In the genomic region with DNA sequence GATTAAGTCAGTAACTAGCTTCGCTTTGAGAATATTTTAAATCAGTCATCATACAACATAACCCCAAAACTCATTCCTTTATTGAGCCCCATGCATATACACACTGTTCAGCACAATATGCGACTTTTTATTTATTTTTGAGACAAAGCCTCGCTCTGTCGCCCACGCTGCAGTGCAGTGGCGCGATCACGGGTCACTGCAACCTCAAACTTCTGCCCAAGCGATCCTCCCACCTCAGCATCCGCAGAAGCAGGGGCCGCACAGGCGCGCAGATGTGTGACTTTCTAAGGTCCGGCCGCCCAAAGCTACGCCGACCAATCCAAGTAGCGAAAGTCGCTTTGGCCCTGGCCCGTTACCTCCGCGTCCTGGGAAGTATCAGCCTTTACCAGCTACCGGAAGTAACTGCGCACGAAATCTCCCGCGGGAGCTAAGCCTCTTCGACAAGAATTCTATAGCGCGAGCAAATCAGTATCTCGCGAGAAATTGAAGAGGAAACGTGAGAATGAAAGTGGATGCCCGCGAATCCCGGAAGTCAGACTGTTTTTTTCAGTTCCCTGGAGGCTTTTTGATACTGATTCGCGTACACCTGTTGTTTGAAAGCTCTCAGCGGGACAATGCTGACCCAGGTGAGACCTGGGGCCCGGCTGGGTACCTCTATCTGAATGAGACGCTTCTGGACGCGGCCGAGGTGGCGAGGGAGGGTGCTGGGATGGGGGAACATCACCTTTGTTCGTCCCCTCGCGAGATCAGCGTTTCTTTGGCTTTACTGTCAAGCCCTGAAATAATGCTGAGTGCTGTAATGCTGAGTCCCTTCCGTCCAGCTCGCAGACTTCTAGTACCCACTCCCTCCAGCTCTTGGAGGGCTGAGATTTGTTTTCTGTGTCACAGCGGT, we compare ENCODE assay signal across 8 cellular contexts. TPM values are rescaled to one million over a fixed set of nuclear protein-coding genes. Genes with fewer than 3 reads are reported as not detected.
DNase-seq lines count a peak whose midpoint lies in the region; ATAC-seq and TF ChIP-seq lines count a peak whose summit lies in the region.

A gene (minus strand): TSS at position 404 of the 892 bp plus-strand sequence. CDS start 1,405 bp downstream, outside the sequence.
A gene (plus strand): TSS at position 549 of the 892 bp plus-strand sequence. CDS start 66 bp downstream, at position 615.

- no peak for TF ChIP-seq CTCF in PC-3 (conservative IDR thresholded peaks at IDR 0.05; ENCODE audit: low read depth, low read length)

- peak within 1 kb of the TSS; percentile 86 for H2AFZ ChIP-seq in PC-3 (ENCODE audit: low read length)

- H3K9me3 ChIP-seq in PC-3 (ENCODE audit: low read length), result no peaks in the 10 kb centered on the region

- peak within 1 kb of the TSS; percentile 91 for H3K27ac ChIP-seq in PC-3 (ENCODE audit: low read length)

- POLR2A ChIA-PET in PC-3 (lab: Charles Lee; ENCODE audit: unreplicated experiment), result interaction anchor here (0.5 to 1.1 kb wide), 4 partner anchors 82 to 219 kb away, joined by 3 to 8 read pairs (median 4); a partner anchor contains a TSS

- CTCF ChIA-PET in PC-3 (lab: Charles Lee), result interaction anchor here (0.7 kb wide), 1 partner anchor 39 kb away, joined by 3 read pairs; no protein-coding TSS in a partner anchor

- no peaks in the 10 kb centered on the region for H3K9me2 ChIP-seq in PC-3 (replicated peaks; ENCODE audit: low read length)

- H3K36me3 ChIP-seq in PC-3 (ENCODE audit: low read depth, low read length), result 0 out of 2 replicates have a peak, but pooled peaks cover 7% of the 10 kb centered on the region

- peaks cover 23% of the 10 kb centered on the region for H3K79me2 ChIP-seq in PC-3 (ENCODE audit: low read length)

- H3K4me1 ChIP-seq in PC-3 (ENCODE audit: insufficient read depth, low read length), result peaks cover 18% of the 10 kb centered on the region

- TSS peak; percentile 85 for BruUV-seq in PC-3 (replicated peaks; lab: Mats Ljungman, UMichigan)

- peak within 1 kb of the TSS; percentile 96 for H3K9ac ChIP-seq in PC-3 (ENCODE audit: low read length)

- no peaks in the 10 kb centered on the region for H4K20me1 ChIP-seq in PC-3 (ENCODE audit: low read length)

- peak within 1 kb of the TSS; percentile 91 for H3K4me2 ChIP-seq in PC-3 (ENCODE audit: low read length)

- H3F3A ChIP-seq in PC-3 (ENCODE audit: low read length, unreplicated experiment), result no peaks in the 10 kb centered on the region

- H3K4me3 ChIP-seq in Jurkat, Clone E6-1 (ENCODE audit: low read length), result peak within 1 kb of the TSS; percentile 89
- H3K4me3 ChIP-seq in PC-3 (ENCODE audit: low read length), result peak within 1 kb of the TSS; percentile 91

- intact Hi-C loops in PC-3 (cut with micrococcal nuclease), result loop anchor here (1.0 kb wide), 3 partner anchors 34 to 82 kb away; a partner anchor contains a TSS

- H3K27me3 ChIP-seq in PC-3 (ENCODE audit: low read length), result no peaks in the 10 kb centered on the region

- ATAC-seq in GM21717 (IDR thresholded peaks at IDR 0.05; ENCODE audit: unreplicated experiment) (peak; percentile 96), PC-3 (peak; percentile 91)

- DNase-seq in DMS53 (lab: John Stamatoyannopoulos, UW), result peak; percentile 97
- peak; percentile 95 for DNase-seq in Jurkat, Clone E6-1 (ENCODE audit: low read depth, low spot score)
- peak; percentile 98 for DNase-seq in PC-3
- peak; percentile 83 for DNase-seq in activated T-cell treated with anti-CD3 and anti-CD28 coated beads, Interleukin-2, amount 50 U/mL, for 1 hour
- DNase-seq in erythroblast (lab: John Stamatoyannopoulos, UW), result peak; percentile 94 to 96
- DNase-seq in mucosa of gallbladder (ENCODE audit: low spot score), result peak; percentile 95
- DNase-seq in stimulated activated CD8-positive, alpha-beta memory T cell treated with anti-CD3 and anti-CD28 coated beads, Interleukin-4, amount 100 ng/mL, for 24 hours (ENCODE audit: low read depth), result peak; percentile 68

- peak; percentile 90 for TF ChIP-seq POLR2A in erythroblast (IDR thresholded peaks at IDR 0.05; ENCODE audit: low read length)

RNA-seq across cellular contexts. Expression of the first gene that starts in this region (rescaled TPM):
- 6.2 TPM for polyA plus RNA-seq in Jurkat, Clone E6-1 (2012; ENCODE audit: insufficient read depth, insufficient read length)
- total RNA-seq in PC-3 (2014; rRNA removed) (2.2 and 2.6 TPM in 2 replicates), mucosa of gallbladder (8.5 TPM)

RNA-seq across cellular contexts. Expression of the second gene that starts in this region (rescaled TPM):
- 13.1 TPM for polyA plus RNA-seq in Jurkat, Clone E6-1 (2012; ENCODE audit: insufficient read depth, insufficient read length)
- total RNA-seq in PC-3 (2014; rRNA removed), result 4.4 and 5.3 TPM in 2 replicates
- 14.2 TPM for total RNA-seq in mucosa of gallbladder

Comparison
In these comparisons a context has a peak if more than half of its experiments do, and no peak if none do; other contexts are left out.
1. Peak in every context shown above with its lines: DNase-seq, ATAC-seq, H3K4me3 ChIP-seq and H3K27ac ChIP-seq.